In the genomic region with DNA sequence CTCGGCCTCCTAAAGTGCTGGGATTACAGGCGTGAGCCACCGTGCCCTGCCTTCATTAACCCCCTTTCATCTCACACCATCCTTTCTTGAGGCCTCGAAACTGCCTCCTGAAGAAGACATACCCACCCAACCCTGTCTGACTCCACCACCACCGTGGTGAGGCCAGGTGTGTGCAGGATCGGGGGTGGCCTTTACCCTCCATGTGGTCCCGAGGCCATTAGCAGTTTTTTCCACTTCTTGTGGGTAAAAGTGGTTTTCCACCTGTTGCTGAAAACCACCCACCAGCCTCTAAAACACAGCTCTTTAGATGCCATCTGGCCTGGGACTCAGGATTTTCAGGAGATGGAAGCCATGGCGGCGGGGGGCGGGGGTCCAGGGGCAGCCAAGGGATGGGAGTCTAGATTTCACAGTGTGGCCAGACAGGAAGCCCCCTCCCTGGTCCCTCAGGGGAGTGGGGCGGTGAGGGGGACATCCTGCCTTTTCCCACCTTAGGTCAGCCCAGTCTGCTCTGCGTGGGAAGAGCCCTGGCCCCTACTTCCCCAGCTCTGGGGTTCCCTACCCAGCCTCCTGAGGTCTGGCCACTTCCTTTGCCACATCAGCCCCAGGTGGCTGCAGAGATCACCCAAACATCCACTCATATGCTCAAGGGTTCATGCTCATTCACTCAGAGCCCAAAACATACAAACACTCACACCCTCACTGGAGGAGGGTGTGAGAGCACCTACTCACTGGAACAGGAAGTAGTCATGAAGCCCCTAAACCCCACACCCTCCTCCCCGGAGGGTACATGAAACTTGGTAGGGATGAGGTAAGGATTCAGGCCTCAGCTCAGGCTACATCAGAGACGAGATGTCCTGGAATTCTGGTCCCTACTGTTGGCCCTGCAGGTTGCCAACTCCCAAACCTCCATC, we compare ENCODE assay signal across 8 cellular contexts. TPM values are rescaled to one million over a fixed set of nuclear protein-coding genes. Genes with fewer than 3 reads are reported as not detected.
DNase-seq lines count a peak whose midpoint lies in the region; ATAC-seq and TF ChIP-seq lines count a peak whose summit lies in the region.

No MANE protein-coding gene starts in this region.

- TF ChIP-seq CTCF in left ventricle myocardium inferior (IDR thresholded peaks at IDR 0.05; ENCODE audit: borderline replicate concordance): no peak

- no peak for TF ChIP-seq POLR2A in erythroblast (IDR thresholded peaks at IDR 0.05; ENCODE audit: low read length)

- H3K4me3 Mint-ChIP-seq in stimulated activated naive CD8-positive, alpha-beta T cell treated with anti-CD3 and anti-CD28 coated beads, Interleukin-15, amount 100 ng/mL, for 72 hours: peak overlapping the region; percentile 61 to 78

- H3K27ac Mint-ChIP-seq in stimulated activated naive CD8-positive, alpha-beta T cell treated with anti-CD3 and anti-CD28 coated beads, Interleukin-15, amount 100 ng/mL, for 72 hours: peak overlapping the region; percentile 63 to 64

- no peaks in the 10 kb centered on the region for H3K36me3 ChIP-seq in left ventricle myocardium inferior

- H3K4me1 ChIP-seq in left ventricle myocardium inferior: peaks cover 83% of the 10 kb centered on the region

- H3K9me3 ChIP-seq in left ventricle myocardium inferior (replicated peaks): no peaks in the 10 kb centered on the region

- peak; percentile 34 for ATAC-seq in GM21737 (IDR thresholded peaks at IDR 0.05; ENCODE audit: unreplicated experiment)
- ATAC-seq in stimulated activated naive CD8-positive, alpha-beta T cell treated with anti-CD3 and anti-CD28 coated beads, Interleukin-15, amount 100 ng/mL, for 72 hours: peak; percentile 82

- H3K9me3 Mint-ChIP-seq in stimulated activated naive CD8-positive, alpha-beta T cell treated with anti-CD3 and anti-CD28 coated beads, Interleukin-15, amount 100 ng/mL, for 72 hours: no peaks in the 10 kb centered on the region

- no peaks in the 10 kb centered on the region for H3K27me3 Mint-ChIP-seq in stimulated activated naive CD8-positive, alpha-beta T cell treated with anti-CD3 and anti-CD28 coated beads, Interleukin-15, amount 100 ng/mL, for 72 hours

- peak overlapping the region; percentile 92 for H3K27ac ChIP-seq in left ventricle myocardium inferior (replicated peaks)

- DNase-seq in GDM1 (lab: John Stamatoyannopoulos, UW) (peak; percentile 67), left ventricle myocardium inferior (no peak), dermis blood vessel endothelial cell (no peak), 8988T (no peak), erythroblast (lab: John Stamatoyannopoulos, UW) (no peak)
- peak; percentile 74 to 76 for DNase-seq in activated CD4-positive, alpha-beta T cell treated with anti-CD3 and anti-CD28 coated beads for 4 hours
- DNase-seq in stimulated activated naive CD8-positive, alpha-beta T cell treated with anti-CD3 and anti-CD28 coated beads, Interleukin-15, amount 100 ng/mL, for 72 hours: peak; percentile 61 to 84

- H3K4me3 ChIP-seq in left ventricle myocardium inferior: peak overlapping the region; percentile 70

- intact Hi-C loops in left ventricle myocardium inferior (cut with micrococcal nuclease): no loop called here

- H3K27me3 ChIP-seq in left ventricle myocardium inferior (ENCODE audit: low read depth): no peaks in the 10 kb centered on the region

- H3K4me1 Mint-ChIP-seq in stimulated activated naive CD8-positive, alpha-beta T cell treated with anti-CD3 and anti-CD28 coated beads, Interleukin-15, amount 100 ng/mL, for 72 hours: peaks cover 77% of the 10 kb centered on the region

RNA-seq across cellular contexts. Expression of gene FGR, which starts 2.3 kb away (rescaled TPM):
- total RNA-seq in left ventricle myocardium inferior (3.5 TPM), dermis blood vessel endothelial cell (0.74 and 1.2 TPM in 2 replicates)

RNA-seq across cellular contexts. Expression of gene AHDC1, which starts 28.7 kb away (rescaled TPM):
- total RNA-seq in left ventricle myocardium inferior: 40.1 TPM
- total RNA-seq in dermis blood vessel endothelial cell: 7.1 and 16.0 TPM in 2 replicates

RNA-seq across cellular contexts. Expression of gene IFI6, which starts 39.4 kb away (rescaled TPM):
- 39.2 TPM for total RNA-seq in left ventricle myocardium inferior
- 21.9 and 57.7 TPM in 2 replicates for total RNA-seq in dermis blood vessel endothelial cell

Comparison
In these comparisons a context has a peak if more than half of its experiments do, and no peak if none do; other contexts are left out.
1. DNase-seq: peak in GDM1 (single experiment), activated CD4-positive, alpha-beta T cell treated with anti-CD3 and anti-CD28 coated beads for 4 hours (2 of 2) and stimulated activated naive CD8-positive, alpha-beta T cell treated with anti-CD3 and anti-CD28 coated beads, Interleukin-15, amount 100 ng/mL, for 72 hours (2 of 2); none in left ventricle myocardium inferior (single experiment), dermis blood vessel endothelial cell (single experiment), 8988T (single experiment) and erythroblast (0 of 2).